In genomic region chr15:38688096-38688495, GRCh38 we compare ENCODE assay signal across 23 cellular contexts.
DNase-seq lines count a peak whose midpoint lies in the region; ATAC-seq and TF ChIP-seq lines count a peak whose summit lies in the region.
"Had no signal": no experiment of that assay in that cellular context is flagged by ENCODE, and none has a peak within 500 bp of the region (broad histone marks: within the 10 kb centered on the region; RNA-seq: fewer than 3 reads in every experiment).

No MANE protein-coding gene starts in this region.

- no peaks in the 10 kb centered on the region for H4K20me1 ChIP-seq in KMS-11 (ENCODE audit: insufficient read depth)

- H3K36me3 ChIP-seq in KMS-11 (ENCODE audit: insufficient read depth) = no peaks in the 10 kb centered on the region
- no peaks in the 10 kb centered on the region for H3K36me3 ChIP-seq in mesenchymal stem cell (ENCODE audit: control insufficient read depth in 1 of 2, insufficient read depth in 2 of 2, low read depth in 1 of 2, low read length in 2 of 2)
- H3K36me3 ChIP-seq in tibial artery = no peaks in the 10 kb centered on the region
- H3K36me3 ChIP-seq in A673 (ENCODE audit: insufficient read depth, low read length, poor library complexity, severe bottlenecking) = no peaks in the 10 kb centered on the region
- H3K36me3 ChIP-seq: BE2C, heart left ventricle, SJCRH30, spleen had no signal

- H3K36me3 Mint-ChIP-seq in activated CD4-positive, alpha-beta T cell treated with anti-CD3 and anti-CD28 coated beads, Interleukin-2, amount 10 ng/mL, durations not matched to agents 7 days and 5 days (ENCODE audit: low read depth) = peaks cover 6% of the 10 kb centered on the region
- no peaks in the 10 kb centered on the region for H3K36me3 Mint-ChIP-seq in activated CD8-positive, alpha-beta T cell treated with anti-CD3 and anti-CD28 coated beads, Interleukin-2, amount 10 ng/mL, durations not matched to agents 7 days and 5 days (ENCODE audit: low read depth)
- H3K36me3 Mint-ChIP-seq: naive B cell had no signal

- intact Hi-C loops in tibial artery (cut with DNase I; ENCODE audit: low total_unique reads) (loop anchor here (5.0 kb wide), 1 partner anchor 216 kb away; no protein-coding TSS in a partner anchor), A673 (cut with micrococcal nuclease; ENCODE audit: unreplicated experiment) (loop anchor here (5.0 to 10.0 kb wide), 2 partner anchors 213 to 691 kb away; no protein-coding TSS in a partner anchor)

- no peaks in the 10 kb centered on the region for H3K27me3 ChIP-seq in KMS-11 (ENCODE audit: insufficient read depth, low read depth)
- H3K27me3 ChIP-seq in mesenchymal stem cell (ENCODE audit: control insufficient read depth in 1 of 2, insufficient read depth in 1 of 2, low read length in 2 of 2) = no peaks in the 10 kb centered on the region
- H3K27me3 ChIP-seq in tibial artery = no peaks in the 10 kb centered on the region
- no peaks in the 10 kb centered on the region for H3K27me3 ChIP-seq in A673 (replicated peaks; ENCODE audit: insufficient read depth, low read depth, low read length, poor library complexity)
- H3K27me3 ChIP-seq: BE2C, heart left ventricle, spleen had no signal

- H3K79me1 ChIP-seq in mesenchymal stem cell (replicated peaks; ENCODE audit: low read length, poor library complexity, severe bottlenecking) = no peaks in the 10 kb centered on the region

- H3K79me2 ChIP-seq in KMS-11 (ENCODE audit: insufficient read depth, low read depth) = no peaks in the 10 kb centered on the region

- H3K4me3 ChIP-seq in KMS-11 (IDR thresholded peaks at IDR 0.05; ENCODE audit: insufficient read depth, low read depth, low read length) = no peak overlapping the region
- no peak overlapping the region for H3K4me3 ChIP-seq in mesenchymal stem cell (ENCODE audit: insufficient read depth in 1 of 2, low read depth in 1 of 2, low read length in 2 of 2)
- no peak overlapping the region for H3K4me3 ChIP-seq in tibial artery
- H3K4me3 ChIP-seq in A673 (ENCODE audit: low read depth, low read length, poor library complexity, severe bottlenecking) = no peak overlapping the region
- H3K4me3 ChIP-seq: heart left ventricle, SJCRH30, spleen had no signal

- peak overlapping the region; percentile 95 for H3K27ac Mint-ChIP-seq in activated CD4-positive, alpha-beta T cell treated with anti-CD3 and anti-CD28 coated beads, Interleukin-2, amount 10 ng/mL, durations not matched to agents 7 days and 5 days
- peak overlapping the region; percentile 92 for H3K27ac Mint-ChIP-seq in activated CD8-positive, alpha-beta T cell treated with anti-CD3 and anti-CD28 coated beads, Interleukin-2, amount 10 ng/mL, durations not matched to agents 7 days and 5 days

- peaks cover 24% of the 10 kb centered on the region for H3K4me1 ChIP-seq in KMS-11 (ENCODE audit: low read depth, poor library complexity, severe bottlenecking)
- no peaks in the 10 kb centered on the region for H3K4me1 ChIP-seq in mesenchymal stem cell (ENCODE audit: control insufficient read depth, insufficient read depth, low read depth, low read length)
- H3K4me1 ChIP-seq in tibial artery = peaks cover 0 to 11% (median 0%) of the 10 kb centered on the region in 4 donors
- no peaks in the 10 kb centered on the region for H3K4me1 ChIP-seq in A673 (ENCODE audit: insufficient read depth, low read length, poor library complexity, severe bottlenecking)
- H3K4me1 ChIP-seq: BE2C, SJCRH30 had no signal

- H3K23ac ChIP-seq in mesenchymal stem cell (ENCODE audit: low read length in 2 of 2) = no peak overlapping the region

- H3K9me3 Mint-ChIP-seq in activated CD4-positive, alpha-beta T cell treated with anti-CD3 and anti-CD28 coated beads, Interleukin-2, amount 10 ng/mL, durations not matched to agents 7 days and 5 days = no peaks in the 10 kb centered on the region
- H3K9me3 Mint-ChIP-seq in activated CD8-positive, alpha-beta T cell treated with anti-CD3 and anti-CD28 coated beads, Interleukin-2, amount 10 ng/mL, durations not matched to agents 7 days and 5 days (ENCODE audit: insufficient read depth) = no peaks in the 10 kb centered on the region
- H3K9me3 Mint-ChIP-seq: naive B cell had no signal

- no peak overlapping the region for H2BK5ac ChIP-seq in mesenchymal stem cell (ENCODE audit: low read depth, low read length, poor library complexity, severe bottlenecking)

- 88% methylated on average over 2 of the region's 2 CpGs for WGBS in mesenchymal stem cell

- H3K9me3 ChIP-seq in mesenchymal stem cell (ENCODE audit: control insufficient read depth, low read length) (no peaks in the 10 kb centered on the region), tibial artery (no peaks in the 10 kb centered on the region), A673 (ENCODE audit: low read depth, low read length, poor library complexity, severe bottlenecking) (no peaks in the 10 kb centered on the region)
- H3K9me3 ChIP-seq: BE2C, heart left ventricle, SJCRH30, spleen had no signal

- H3K4me2 ChIP-seq in KMS-11 = no peak overlapping the region
- H3K4me2 ChIP-seq in mesenchymal stem cell (ENCODE audit: low read length, poor library complexity, severe bottlenecking) = no peak overlapping the region

- no peak overlapping the region for H2AK5ac ChIP-seq in mesenchymal stem cell (ENCODE audit: low read length, severe bottlenecking)

- no peak for ATAC-seq in activated CD8-positive, alpha-beta T cell treated with anti-CD3 and anti-CD28 coated beads, Interleukin-2, amount 10 ng/mL, durations not matched to agents 7 days and 5 days
- ATAC-seq: left colon had no signal

- no peak overlapping the region for H3K18ac ChIP-seq in mesenchymal stem cell (ENCODE audit: low read depth in 1 of 2, low read length in 2 of 2)

- no peak for DNase-seq in activated CD4-positive, alpha-beta T cell treated with anti-CD3 and anti-CD28 coated beads, Interleukin-2, amount 10 ng/mL, durations not matched to agents 7 days and 5 days
- DNase-seq in activated CD4-positive, alpha-beta T cell treated with anti-CD3 and anti-CD28 coated beads for 48 hours = no peak
- no peak for DNase-seq in activated CD8-positive, alpha-beta T cell treated with anti-CD3 and anti-CD28 coated beads, Interleukin-2, amount 10 ng/mL, durations not matched to agents 7 days and 5 days
- DNase-seq in mesenchymal stem cell = no peak
- no peak for DNase-seq in HPDE6-E6E7 (ENCODE audit: extremely low spot score)
- no peak for DNase-seq in tibial artery
- no peak for DNase-seq in A673 (ENCODE audit: low spot score)
- DNase-seq: anterior cingulate cortex, BE2C, Calu3, dermis blood vessel endothelial cell, GOT3, heart left ventricle, left colon, mesendoderm, naive B cell, NCI-H1436, retina, SJCRH30, spleen had no signal

- BruUV-seq in A673 (replicated peaks; lab: Mats Ljungman, UMichigan) = no TSS peak

- H2BK12ac ChIP-seq in mesenchymal stem cell (ENCODE audit: low read length in 2 of 2) = no peak overlapping the region

- no peaks in the 10 kb centered on the region for H3K27me3 Mint-ChIP-seq in activated CD4-positive, alpha-beta T cell treated with anti-CD3 and anti-CD28 coated beads, Interleukin-2, amount 10 ng/mL, durations not matched to agents 7 days and 5 days
- no peaks in the 10 kb centered on the region for H3K27me3 Mint-ChIP-seq in activated CD8-positive, alpha-beta T cell treated with anti-CD3 and anti-CD28 coated beads, Interleukin-2, amount 10 ng/mL, durations not matched to agents 7 days and 5 days (ENCODE audit: low read depth)
- H3K27me3 Mint-ChIP-seq: naive B cell had no signal

- no peak overlapping the region for H2BK15ac ChIP-seq in mesenchymal stem cell (ENCODE audit: low read depth, poor library complexity, severe bottlenecking)

- peak overlapping the region; percentile 43 for H3K4me3 Mint-ChIP-seq in activated CD4-positive, alpha-beta T cell treated with anti-CD3 and anti-CD28 coated beads, Interleukin-2, amount 10 ng/mL, durations not matched to agents 7 days and 5 days
- peak overlapping the region; percentile 48 for H3K4me3 Mint-ChIP-seq in activated CD8-positive, alpha-beta T cell treated with anti-CD3 and anti-CD28 coated beads, Interleukin-2, amount 10 ng/mL, durations not matched to agents 7 days and 5 days
- H3K4me3 Mint-ChIP-seq: naive B cell had no signal

- peaks cover 97% of the 10 kb centered on the region for H3K4me1 Mint-ChIP-seq in activated CD4-positive, alpha-beta T cell treated with anti-CD3 and anti-CD28 coated beads, Interleukin-2, amount 10 ng/mL, durations not matched to agents 7 days and 5 days
- peaks cover 91% of the 10 kb centered on the region for H3K4me1 Mint-ChIP-seq in activated CD8-positive, alpha-beta T cell treated with anti-CD3 and anti-CD28 coated beads, Interleukin-2, amount 10 ng/mL, durations not matched to agents 7 days and 5 days (ENCODE audit: low read depth)

- no peak overlapping the region for H3K4ac ChIP-seq in mesenchymal stem cell (ENCODE audit: low read depth in 1 of 2, low read length in 2 of 2)

- H2AFZ ChIP-seq in KMS-11 (ENCODE audit: low read depth) (peak overlapping the region; percentile 35; the same call in 1 of the 2 replicates), mesenchymal stem cell (ENCODE audit: low read depth, low read length) (no peak overlapping the region)

- no peak for TF ChIP-seq CTCF in KMS-11 (conservative IDR thresholded peaks at IDR 0.05; ENCODE audit: low read depth, low read length)
- no peak for TF ChIP-seq CTCF in tibial artery (IDR thresholded peaks at IDR 0.05)
- TF ChIP-seq CTCF in A673 (conservative IDR thresholded peaks at IDR 0.05; ENCODE audit: low read depth, low read length) = no peak

- peak overlapping the region; percentile 20 for H4K91ac ChIP-seq in mesenchymal stem cell (ENCODE audit: low read length)

- CTCF ChIA-PET in activated CD4-positive, alpha-beta T cell treated with anti-CD3 and anti-CD28 coated beads, Interleukin-2, amount 10 ng/mL, durations not matched to agents 7 days and 5 days (lab: Charles Lee) = interaction anchor here (0.8 to 10.8 kb wide), 19 partner anchors 11 to 234 kb away, joined by 3 to 194 read pairs (median 4); partner anchors contain the start of genes FAM98B and RASGRP1
- CTCF ChIA-PET in activated CD8-positive, alpha-beta T cell treated with anti-CD3 and anti-CD28 coated beads, Interleukin-2, amount 10 ng/mL, durations not matched to agents 7 days and 5 days (lab: Charles Lee) = interaction anchor here (0.9 to 11.2 kb wide), 19 partner anchors 11 to 937 kb away, joined by 3 to 803 read pairs (median 38); partner anchors contain the start of genes FAM98B and RASGRP1
- CTCF ChIA-PET in A673 (lab: Charles Lee) = interaction anchor here (1.4 kb wide), 1 partner anchor 248 kb away, joined by 5 read pairs; no protein-coding TSS in a partner anchor

- POLR2A ChIA-PET in activated CD4-positive, alpha-beta T cell treated with anti-CD3 and anti-CD28 coated beads, Interleukin-2, amount 10 ng/mL, durations not matched to agents 7 days and 5 days (lab: Charles Lee) = interaction anchor here (0.6 to 3.2 kb wide), 5 partner anchors 8 to 127 kb away, joined by 3 to 20 read pairs (median 6); partner anchors contain the start of gene RASGRP1
- POLR2A ChIA-PET in activated CD8-positive, alpha-beta T cell treated with anti-CD3 and anti-CD28 coated beads, Interleukin-2, amount 10 ng/mL, durations not matched to agents 7 days and 5 days (lab: Charles Lee) = interaction anchor here (2.5 to 10.1 kb wide), 5 partner anchors 9 to 125 kb away, joined by 11 to 336 read pairs (median 83); partner anchors contain the start of gene RASGRP1
- POLR2A ChIA-PET in A673 (lab: Charles Lee; ENCODE audit: low non-redundant PET) = interaction anchor here (0.6 kb wide), 1 partner anchor 177 kb away, joined by 4 read pairs; no protein-coding TSS in a partner anchor

- H4K8ac ChIP-seq in mesenchymal stem cell (ENCODE audit: low read length) = no peak overlapping the region

- no peak overlapping the region for H3K14ac ChIP-seq in mesenchymal stem cell (ENCODE audit: low read length in 2 of 2)

- no peak overlapping the region for H2BK120ac ChIP-seq in mesenchymal stem cell (ENCODE audit: low read depth, low read length)

- H3K27ac ChIP-seq in KMS-11 = no peak overlapping the region; the same call in 1 of the 2 replicates
- no peak overlapping the region for H3K27ac ChIP-seq in mesenchymal stem cell (ENCODE audit: low read length, poor library complexity, severe bottlenecking)
- H3K27ac ChIP-seq in tibial artery = no peak overlapping the region
- no peak overlapping the region for H3K27ac ChIP-seq in A673 (ENCODE audit: low read depth, low read length, poor library complexity, severe bottlenecking)
- H3K27ac ChIP-seq: HL-60, SJCRH30, VCaP had no signal

- H3K9ac ChIP-seq in KMS-11 (no peak overlapping the region), mesenchymal stem cell (ENCODE audit: low read length) (no peak overlapping the region)
